ENCODE assay signal across 13 cellular contexts in genomic region chr16:85594621-85595298, GRCh38. TPM values are rescaled to one million over a fixed set of nuclear protein-coding genes. Genes with fewer than 3 reads are reported as not detected.
DNase-seq lines count a peak whose midpoint lies in the region; ATAC-seq, FAIRE-seq and TF ChIP-seq lines count a peak whose summit lies in the region.
"Had no signal": no experiment of that assay in that cellular context is flagged by ENCODE, and none has a peak within 500 bp of the region (broad histone marks: within the 10 kb centered on the region; RNA-seq: fewer than 3 reads in every experiment).

No MANE protein-coding gene starts in this region.

- peaks cover 39% of the 10 kb centered on the region for H3F3A ChIP-seq in neural progenitor cell (ENCODE audit: low read depth)

- H3K56ac ChIP-seq in H1 (replicated peaks; ENCODE audit: insufficient read length, low read depth, low read length) = no peak overlapping the region

- H3K27me3 ChIP-seq in H1 (replicated peaks in 1 of 4; ENCODE audit: control insufficient read depth in 3 of 4, extremely low read depth in 1 of 4, insufficient read depth in 3 of 4, low read length in 3 of 4) (0 out of 7 replicates have a peak, but pooled peaks cover 0 to 2% (median 0%) of the 10 kb centered on the region in 4 experiments), neural progenitor cell (no peaks in the 10 kb centered on the region)
- no peaks in the 10 kb centered on the region for H3K27me3 ChIP-seq in CD4-positive, alpha-beta T cell (ENCODE audit: control insufficient read depth, insufficient read depth, low read length)

- H3K4me3 ChIP-seq in H1 (ENCODE audit: extremely low read depth in 1 of 4, insufficient read depth in 2 of 4, low read depth in 3 of 4, low read length in 4 of 4) = no peak overlapping the region
- H3K4me3 ChIP-seq in neural progenitor cell = no peak overlapping the region

- no peak overlapping the region for H2BK20ac ChIP-seq in H1 (ENCODE audit: low read length)

- no peak for TF ChIP-seq EP300 in H1 (IDR thresholded peaks at IDR 0.05; ENCODE audit: borderline replicate concordance in 1 of 2, low read depth in 2 of 2, low read length in 2 of 2)

- intact Hi-C loops in natural killer cell (cut with micrococcal nuclease) = no loop called here
- intact Hi-C loops in CD4-positive, alpha-beta T cell (cut with DNase I, micrococcal nuclease) = no loop called here

- H3K14ac ChIP-seq in H1 (ENCODE audit: insufficient read length) = no peak overlapping the region

- no peaks in the 10 kb centered on the region for H3K9me3 Mint-ChIP-seq in natural killer cell
- H3K9me3 Mint-ChIP-seq in natural killer cell treated with Interleukin-12 subunit alpha and Interleukin-12 subunit beta and Interleukin-15 and Interleukin-18, amount 100 ng/mL, for 72 hours = no peaks in the 10 kb centered on the region
- H3K9me3 Mint-ChIP-seq in neural progenitor cell = no peaks in the 10 kb centered on the region
- H3K9me3 Mint-ChIP-seq in CD4-positive, alpha-beta T cell = no peaks in the 10 kb centered on the region

- POLR2A ChIA-PET in H1 (lab: Charles Lee; ENCODE audit: partially characterized antibody) = no interaction called here
- POLR2A ChIA-PET in CD4-positive, alpha-beta T cell (lab: Charles Lee) = no interaction called here

- TF ChIP-seq POLR2A in H1 (IDR thresholded peaks at IDR 0.05; ENCODE audit: control extremely low read depth in 1 of 2, low read depth in 2 of 2, low read length in 2 of 2) (no peak), GM12892 (IDR thresholded peaks at IDR 0.05; ENCODE audit: low read depth, low read length) (no peak)

- no peak overlapping the region for H3K4me3 Mint-ChIP-seq in natural killer cell
- H3K4me3 Mint-ChIP-seq in natural killer cell treated with Interleukin-12 subunit alpha and Interleukin-12 subunit beta and Interleukin-15 and Interleukin-18, amount 100 ng/mL, for 72 hours = no peak overlapping the region
- peak overlapping the region; percentile 77 for H3K4me3 Mint-ChIP-seq in neural progenitor cell
- H3K4me3 Mint-ChIP-seq in CD4-positive, alpha-beta T cell = no peak overlapping the region
- H3K4me3 Mint-ChIP-seq: CD14-positive monocyte had no signal

- TF ChIP-seq CTCF in natural killer cell (IDR thresholded peaks at IDR 0.05) = no peak
- TF ChIP-seq CTCF in H1 (IDR thresholded peaks at IDR 0.05; ENCODE audit: control extremely low read depth in 1 of 3, insufficient read depth in 1 of 3, low read depth in 1 of 3, low read length in 3 of 3) = no peak
- no peak for TF ChIP-seq CTCF in neural progenitor cell (IDR thresholded peaks at IDR 0.05)
- TF ChIP-seq CTCF in CD4-positive, alpha-beta T cell (IDR thresholded peaks at IDR 0.05) = no peak

- peaks cover 5 to 21% (median 10%) of the 10 kb centered on the region in 4 experiments for H3K4me1 ChIP-seq in H1 (replicated peaks in 1 of 4; ENCODE audit: control insufficient read depth in 3 of 4, insufficient read depth in 4 of 4, low read length in 3 of 4)
- H3K4me1 ChIP-seq in neural progenitor cell = peaks cover 23% of the 10 kb centered on the region

- no peak for ATAC-seq in natural killer cell
- ATAC-seq in natural killer cell treated with Interleukin-12 subunit alpha and Interleukin-12 subunit beta and Interleukin-15 and Interleukin-18, amount 100 ng/mL, for 72 hours = no peak
- ATAC-seq in CD4-positive, alpha-beta T cell (ENCODE audit: poor library complexity) = no peak
- no peak for ATAC-seq in GM21825 (IDR thresholded peaks at IDR 0.05; ENCODE audit: unreplicated experiment)

- H3K4ac ChIP-seq in H1 (replicated peaks; ENCODE audit: insufficient read length, low read depth, low read length) = no peak overlapping the region

- H3K18ac ChIP-seq in H1 (ENCODE audit: extremely low read depth, low read length) = 0 out of 2 replicates have a peak overlapping the region, but pooled peaks have one; percentile 38

- peaks cover 38 to 70% of the 10 kb centered on the region in 2 donors for H3K4me1 Mint-ChIP-seq in natural killer cell
- peaks cover 29 to 40% of the 10 kb centered on the region in 2 donors for H3K4me1 Mint-ChIP-seq in natural killer cell treated with Interleukin-12 subunit alpha and Interleukin-12 subunit beta and Interleukin-15 and Interleukin-18, amount 100 ng/mL, for 72 hours (ENCODE audit: low read depth in 2 of 2)
- H3K4me1 Mint-ChIP-seq in neural progenitor cell = peaks cover 43% of the 10 kb centered on the region
- no peaks in the 10 kb centered on the region for H3K4me1 Mint-ChIP-seq in CD4-positive, alpha-beta T cell (ENCODE audit: low read depth)

- 0 out of 2 replicates have a peak overlapping the region, but pooled peaks have one; percentile 33 for H2AK5ac ChIP-seq in H1 (ENCODE audit: low read depth, low read length)

- CTCF ChIA-PET in H1 (lab: Charles Lee; ENCODE audit: partially characterized antibody) = interaction anchor here (0.6 to 3.3 kb wide), 2 partner anchors 15 to 494 kb away, joined by 3 to 20 read pairs; no protein-coding TSS in a partner anchor
- CTCF ChIA-PET in CD4-positive, alpha-beta T cell (lab: Charles Lee) = no interaction called here

- H3K36me3 Mint-ChIP-seq in natural killer cell = no peaks in the 10 kb centered on the region
- no peaks in the 10 kb centered on the region for H3K36me3 Mint-ChIP-seq in natural killer cell treated with Interleukin-12 subunit alpha and Interleukin-12 subunit beta and Interleukin-15 and Interleukin-18, amount 100 ng/mL, for 72 hours
- peaks cover 4% of the 10 kb centered on the region for H3K36me3 Mint-ChIP-seq in neural progenitor cell
- no peaks in the 10 kb centered on the region for H3K36me3 Mint-ChIP-seq in CD4-positive, alpha-beta T cell (ENCODE audit: low read depth)

- H2BK15ac ChIP-seq in H1 (ENCODE audit: low read length) = 0 out of 2 replicates have a peak overlapping the region, but pooled peaks have one; percentile 37

- H2AFZ ChIP-seq in H1 (ENCODE audit: low read length) = no peak overlapping the region
- H2AFZ ChIP-seq in neural progenitor cell (replicated peaks) = no peak overlapping the region

- H4K20me1 ChIP-seq in H1 (replicated peaks in 1 of 2; ENCODE audit: control insufficient read depth in 1 of 2, insufficient read depth in 2 of 2, low read length in 2 of 2) (peaks cover 3 to 11% of the 10 kb centered on the region in 2 experiments), neural progenitor cell (ENCODE audit: low read depth) (no peaks in the 10 kb centered on the region)

- H3K79me2 ChIP-seq in H1 (ENCODE audit: control insufficient read depth in 1 of 2, insufficient read depth in 2 of 2, low read length in 2 of 2) = peaks cover 2 to 29% of the 10 kb centered on the region in 2 experiments; a peak in 3 of 4 replicates
- no peaks in the 10 kb centered on the region for H3K79me2 ChIP-seq in neural progenitor cell (ENCODE audit: low read depth)

- FAIRE-seq in H1 (lab: Jason Lieb, UNC) (no peak), GM12892 (lab: Jason Lieb, UNC) (no peak)

- H2BK5ac ChIP-seq in H1 (ENCODE audit: low read depth, low read length) = no peak overlapping the region

- no peak for TF ChIP-seq RAD21 in H1 (IDR thresholded peaks at IDR 0.05 in 1 of 2, conservative IDR thresholded peaks at IDR 0.05 in 1 of 2; ENCODE audit: low read depth in 2 of 2, low read length in 2 of 2)

- H2BK120ac ChIP-seq in H1 (replicated peaks; ENCODE audit: low read depth, low read length) = no peak overlapping the region

- H3K4me2 ChIP-seq in H1 (ENCODE audit: insufficient read depth in 1 of 2, low read depth in 2 of 2, low read length in 2 of 2) = no peak overlapping the region
- peak overlapping the region; percentile 40 for H3K4me2 ChIP-seq in neural progenitor cell

- H3K9ac ChIP-seq in H1 (replicated peaks in 1 of 4; ENCODE audit: extremely low read depth in 1 of 4, low read depth in 3 of 4, low read length in 3 of 4) = no peak overlapping the region
- no peak overlapping the region for H3K9ac ChIP-seq in neural progenitor cell

- H2BK12ac ChIP-seq in H1 (ENCODE audit: low read depth, low read length) = peak overlapping the region; percentile 2; the same call in 1 of the 2 replicates

- H3K27ac Mint-ChIP-seq in natural killer cell (peak overlapping the region; percentile 69 to 74), neural progenitor cell (peak overlapping the region; percentile 47)
- H3K27ac Mint-ChIP-seq in natural killer cell treated with Interleukin-12 subunit alpha and Interleukin-12 subunit beta and Interleukin-15 and Interleukin-18, amount 100 ng/mL, for 72 hours = peak overlapping the region in 1 of 2 donors; percentile 55
- no peak overlapping the region for H3K27ac Mint-ChIP-seq in CD4-positive, alpha-beta T cell

- no peak overlapping the region for H3K23ac ChIP-seq in H1 (ENCODE audit: insufficient read length)

- H4K8ac ChIP-seq in H1 (ENCODE audit: extremely low read depth, insufficient read depth, low read length) = no peak overlapping the region

- H4K5ac ChIP-seq in H1 (ENCODE audit: insufficient read length, low read depth, low read length) = no peak overlapping the region

- no peak overlapping the region for H4K91ac ChIP-seq in H1 (replicated peaks; ENCODE audit: insufficient read length, low read length)

- H3K27ac ChIP-seq in H1 (ENCODE audit: low read depth, low read length) (no peak overlapping the region), neural progenitor cell (no peak overlapping the region)
- H3K27ac ChIP-seq in CD4-positive, alpha-beta T cell (ENCODE audit: low read depth, low read length) = no peak overlapping the region

- peaks cover 7% of the 10 kb centered on the region for H3K23me2 ChIP-seq in H1 (ENCODE audit: low read depth, low read length)

- H3K79me1 ChIP-seq in H1 (ENCODE audit: low read depth, low read length) = peaks cover 13% of the 10 kb centered on the region

- peaks cover 0 to 3% of the 10 kb centered on the region in 2 experiments; a peak in 1 of 4 replicates for H3K9me3 ChIP-seq in H1 (ENCODE audit: insufficient read depth in 2 of 2, low read depth in 1 of 2, low read length in 1 of 2)
- no peaks in the 10 kb centered on the region for H3K9me3 ChIP-seq in neural progenitor cell (ENCODE audit: low read depth)
- H3K9me3 ChIP-seq in CD4-positive, alpha-beta T cell (ENCODE audit: control insufficient read depth, low read length) = no peaks in the 10 kb centered on the region

- 87% methylated on average over 18 of the region's 19 CpGs; no CpG with 5 or more reads in 1 of the 2 experiments for WGBS in H1 (ENCODE audit: extremely low coverage in 1 of 2, insufficient coverage in 1 of 2, insufficient read length in 1 of 2, insufficient replicate concordance in 2 of 2, low coverage in 1 of 2, low lambda C conversion rate in 2 of 2, missing lambda C conversion rate in 1 of 2), 2 experiments

- H3K36me3 ChIP-seq in H1 (ENCODE audit: control insufficient read depth in 2 of 4, insufficient read depth in 4 of 4, low read length in 3 of 4) = no peaks in the 10 kb centered on the region; a peak in 1 of 8 replicates
- H3K36me3 ChIP-seq in neural progenitor cell = no peaks in the 10 kb centered on the region

- no peaks in the 10 kb centered on the region for H3K27me3 Mint-ChIP-seq in natural killer cell (ENCODE audit: low read depth in 2 of 2)
- H3K27me3 Mint-ChIP-seq in natural killer cell treated with Interleukin-12 subunit alpha and Interleukin-12 subunit beta and Interleukin-15 and Interleukin-18, amount 100 ng/mL, for 72 hours = no peaks in the 10 kb centered on the region
- H3K27me3 Mint-ChIP-seq in neural progenitor cell (ENCODE audit: insufficient read depth, low read depth) = peaks cover 7% of the 10 kb centered on the region
- no peaks in the 10 kb centered on the region for H3K27me3 Mint-ChIP-seq in CD4-positive, alpha-beta T cell

- DNase-seq in natural killer cell (no peak), H1 (ENCODE audit: low read depth in 1 of 2, low spot score in 2 of 2) (no peak), neural progenitor cell (ENCODE audit: low spot score) (no peak), foreskin melanocyte (no peak), GM12892 (ENCODE audit: insufficient read length) (no peak)
- no peak for DNase-seq in natural killer cell treated with Interleukin-12 subunit alpha and Interleukin-12 subunit beta and Interleukin-15 and Interleukin-18, amount 100 ng/mL, for 72 hours (ENCODE audit: low spot score)
- DNase-seq in CD4-positive, alpha-beta T cell = no peak
- DNase-seq: DMS53, NCI-H1436, NCI-H2081 treated with DMSO at 0.1 percent for 48 hours, Right ventricle myocardium superior had no signal

RNA-seq across cellular contexts. Expression of gene GSE1, which starts 18.4 kb away (rescaled TPM):
- 100 to 1,000 TPM; 232 to 277 (median 233) TPM for total RNA-seq in natural killer cell
- total RNA-seq in natural killer cell treated with Interleukin-12 subunit alpha and Interleukin-12 subunit beta and Interleukin-15 and Interleukin-18, amount 100 ng/mL, for 72 hours = 100 to 1,000 TPM in 1 of 2 donors, 10 to 100 TPM in 1; 84.9 to 146 TPM
- 65.6 and 66.2 TPM in 2 replicates for total RNA-seq in H1 (2021; fragmentation: NEBNext Ultra II Directional; extraction: Animal tissue kit (Norgen Biotek cat#: 25700))
- polyA plus RNA-seq in H1 (2011; rRNA removed) = 26.0 and 40.0 TPM in 2 replicates
- 26.5 TPM for polyA plus RNA-seq in H1 (2011; cell fraction: cytosol; rRNA removed)
- polyA plus RNA-seq in H1 (2011; cell fraction: nucleus; rRNA removed) = 123 TPM
- 42.4 to 51.0 TPM (median 44.8 TPM) in 4 replicates for polyA plus RNA-seq in H1 (2012, experiment 1 of 2)
- 18.4 TPM for polyA plus RNA-seq in H1 (2012, experiment 2 of 2)
- 30.0 TPM for polyA plus RNA-seq in H1 (2013, experiment 1 of 2)
- polyA plus RNA-seq in H1 (2013, experiment 2 of 2) = 30.1 TPM
- 35.8 and 37.6 TPM in 2 replicates for polyA minus RNA-seq in H1 (2011; rRNA and poly(A)+ RNA removed)
- 76.6 TPM for polyA minus RNA-seq in H1 (2011; cell fraction: cytosol; rRNA and poly(A)+ RNA removed)
- 93.7 TPM for polyA minus RNA-seq in H1 (2011; cell fraction: nucleus; rRNA and poly(A)+ RNA removed)
- 7.7 and 20.4 TPM in 2 replicates for total RNA-seq in neural progenitor cell (ENCODE audit: low replicate concordance)
- 10 to 100 TPM; 11.7 to 13.7 TPM for total RNA-seq in CD4-positive, alpha-beta T cell
- polyA plus RNA-seq in GM12892 (2012; ENCODE audit: missing spikeins) = 18.8 TPM
